Comparison of ENCODE assay signal across 28 cellular contexts in genomic region chr16:82730901-82731300, GRCh38.
"Had no signal": no experiment of that assay in that cellular context is flagged by ENCODE, and none has a peak within 500 bp of the region (broad histone marks: within the 10 kb centered on the region; RNA-seq: fewer than 3 reads in every experiment).

No MANE protein-coding gene starts in this region.

- H3K4me3 Mint-ChIP-seq: immature natural killer cell; naive thymus-derived CD8-positive, alpha-beta T cell; nephron progenitor cell had no signal

- ATAC-seq: foreskin keratinocyte; gastroesophageal sphincter; left colon; left ventricle myocardium superior; lower lobe of right lung; naive thymus-derived CD8-positive, alpha-beta T cell; sciatic nerve had no signal

- H3K36me3 Mint-ChIP-seq: naive thymus-derived CD8-positive, alpha-beta T cell had no signal

- DNase-seq: cerebellar nuclear complex; cortex of kidney; effector CD4-positive, alpha-beta T cell; foreskin keratinocyte; glutamatergic neuron; hypothalamus; immature natural killer cell; islet precursor cell; kidney glomerular epithelial cell; left colon; left ventricle myocardium superior; lower lobe of right lung; naive thymus-derived CD8-positive, alpha-beta T cell; nephron progenitor cell; nucleus accumbens; stimulated activated CD4-positive, alpha-beta T cell treated with anti-CD3 and anti-CD28 coated beads, Interleukin-12 subunit alpha, Interleukin-12 subunit beta, amount 100 ng/mL, for 4 hours; stimulated activated CD4-positive, alpha-beta T cell treated with anti-CD3 and anti-CD28 coated beads, Interleukin-1b, Interleukin-23, amount 100 ng/mL, for 48 hours; stimulated activated CD4-positive, alpha-beta T cell treated with anti-CD3 and anti-CD28 coated beads, Interleukin-4, amount 100 ng/mL, for 1 hour; stimulated activated CD8-positive, alpha-beta memory T cell treated with anti-CD3 and anti-CD28 coated beads, Interleukin-4, amount 100 ng/mL, for 48 hours; stimulated activated naive CD4-positive, alpha-beta T cell; stomach; thyroid gland; trophoblast cell had no signal

- H3K27ac Mint-ChIP-seq: immature natural killer cell; naive thymus-derived CD8-positive, alpha-beta T cell; nephron progenitor cell had no signal

- H3K4me1 Mint-ChIP-seq: immature natural killer cell; naive thymus-derived CD8-positive, alpha-beta T cell; nephron progenitor cell had no signal

- H3K4me3 ChIP-seq: gastroesophageal sphincter, lower lobe of right lung, prostate gland, right atrium auricular region, smooth muscle cell, stomach, thyroid gland had no signal
